ENCODE assay signal across 13 cellular contexts in genomic region chr7:66055321-66055956, GRCh38. TPM values are rescaled to one million over a fixed set of nuclear protein-coding genes. Genes with fewer than 3 reads are reported as not detected.
DNase-seq lines count a peak whose midpoint lies in the region; ATAC-seq and TF ChIP-seq lines count a peak whose summit lies in the region.
"Had no signal": no experiment of that assay in that cellular context is flagged by ENCODE, and none has a peak within 500 bp of the region (broad histone marks: within the 10 kb centered on the region; RNA-seq: fewer than 3 reads in every experiment).

No MANE protein-coding gene starts in this region.

- POLR2A ChIA-PET in naive thymus-derived CD8-positive, alpha-beta T cell (lab: Charles Lee), result no interaction called here

- no peak overlapping the region for H3K4me3 ChIP-seq in epithelial cell of esophagus (ENCODE audit: low read length)
- no peak overlapping the region for H3K4me3 ChIP-seq in endodermal cell (ENCODE audit: low read length)

- H3K9ac ChIP-seq in endodermal cell (ENCODE audit: extremely low read depth, low read length, poor library complexity, severe bottlenecking), result no peak overlapping the region

- no peaks in the 10 kb centered on the region for H3K4me1 Mint-ChIP-seq in endodermal cell
- H3K4me1 Mint-ChIP-seq in naive thymus-derived CD8-positive, alpha-beta T cell, result peaks cover 0 to 1% (median 0%) of the 10 kb centered on the region in 4 donors

- H3K27ac Mint-ChIP-seq in endodermal cell, result no peak overlapping the region
- no peak overlapping the region for H3K27ac Mint-ChIP-seq in naive thymus-derived CD8-positive, alpha-beta T cell
- H3K27ac Mint-ChIP-seq: naive thymus-derived CD4-positive, alpha-beta T cell had no signal

- H3K27me3 ChIP-seq in endodermal cell (ENCODE audit: control insufficient read depth, insufficient read depth, low read length, poor library complexity, severe bottlenecking), result no peaks in the 10 kb centered on the region

- no peaks in the 10 kb centered on the region for H3K36me3 Mint-ChIP-seq in endodermal cell (ENCODE audit: low read depth)
- no peaks in the 10 kb centered on the region for H3K36me3 Mint-ChIP-seq in naive thymus-derived CD8-positive, alpha-beta T cell
- H3K36me3 Mint-ChIP-seq: naive thymus-derived CD4-positive, alpha-beta T cell had no signal

- H3K4me1 ChIP-seq in endodermal cell (ENCODE audit: control insufficient read depth, insufficient read depth, low read length), result no peaks in the 10 kb centered on the region

- H3K9me3 ChIP-seq in endodermal cell (ENCODE audit: control insufficient read depth, low read length), result no peaks in the 10 kb centered on the region

- TF ChIP-seq CTCF in epithelial cell of esophagus (IDR thresholded peaks at IDR 0.05; ENCODE audit: insufficient read depth, low read depth, low read length, missing control alignments) (no peak), endodermal cell (conservative IDR thresholded peaks at IDR 0.05) (no peak)

- ATAC-seq in GM18498 (IDR thresholded peaks at IDR 0.05; ENCODE audit: unreplicated experiment) (peak; percentile 73), GM21381 (IDR thresholded peaks at IDR 0.05; ENCODE audit: unreplicated experiment) (peak; percentile 82), HG03097 (IDR thresholded peaks at IDR 0.05; ENCODE audit: low FRiP score, unreplicated experiment) (peak; percentile 90)
- no peak for ATAC-seq in naive thymus-derived CD8-positive, alpha-beta T cell
- ATAC-seq: naive thymus-derived CD4-positive, alpha-beta T cell had no signal

- no peak overlapping the region for H3K4me3 Mint-ChIP-seq in endodermal cell
- H3K4me3 Mint-ChIP-seq in naive thymus-derived CD8-positive, alpha-beta T cell, result no peak overlapping the region
- H3K4me3 Mint-ChIP-seq: naive thymus-derived CD4-positive, alpha-beta T cell had no signal

- 87 to 92% methylated on average over 5 to 8 of the region's 9 CpGs for WGBS in endodermal cell (ENCODE audit: insufficient coverage in 1 of 2, insufficient read length in 1 of 2), 2 experiments

- no peaks in the 10 kb centered on the region for H3K9me3 Mint-ChIP-seq in endodermal cell
- H3K9me3 Mint-ChIP-seq in naive thymus-derived CD8-positive, alpha-beta T cell, result no peaks in the 10 kb centered on the region
- H3K9me3 Mint-ChIP-seq: naive thymus-derived CD4-positive, alpha-beta T cell had no signal

- DNase-seq in epithelial cell of esophagus (ENCODE audit: low read depth) (peak; percentile 34), endodermal cell (no peak), DMS114 treated with DMSO at 0.1 percent for 48 hours (lab: John Stamatoyannopoulos, UW; ENCODE audit: unreplicated experiment) (no peak), HPDE6-E6E7 (ENCODE audit: extremely low spot score) (no peak)
- DNase-seq in naive thymus-derived CD8-positive, alpha-beta T cell, result no peak
- DNase-seq: amniotic stem cell; DMS79; naive thymus-derived CD4-positive, alpha-beta T cell; NCI-H748 treated with DMSO at 0.1 percent for 48 hours had no signal

- peaks cover 2% of the 10 kb centered on the region for H3K27me3 Mint-ChIP-seq in endodermal cell (ENCODE audit: insufficient read depth)
- no peaks in the 10 kb centered on the region for H3K27me3 Mint-ChIP-seq in naive thymus-derived CD8-positive, alpha-beta T cell
- H3K27me3 Mint-ChIP-seq: naive thymus-derived CD4-positive, alpha-beta T cell had no signal

- no peaks in the 10 kb centered on the region for H3K36me3 ChIP-seq in endodermal cell (ENCODE audit: control insufficient read depth, insufficient read depth, low read length)

- H3K27ac ChIP-seq in endodermal cell (ENCODE audit: low read depth, low read length), result no peak overlapping the region
- H3K27ac ChIP-seq: VCaP had no signal

RNA-seq across cellular contexts. Expression of gene ASL, which starts 20.2 kb away (rescaled TPM):
- total RNA-seq in endodermal cell, result 10 to 100 TPM; 37.8 to 47.9 TPM
- polyA plus RNA-seq in endodermal cell (2013, experiment 1 of 2), result 18.9 TPM
- 16.2 TPM for polyA plus RNA-seq in endodermal cell (2013, experiment 2 of 2)
- 10 to 100 TPM; 15.2 to 18.6 TPM for total RNA-seq in naive thymus-derived CD8-positive, alpha-beta T cell
- polyA plus RNA-seq in naive thymus-derived CD8-positive, alpha-beta T cell, result 10 to 100 TPM in 1 of 3 donors, 1 to 10 TPM in 2; 5.2 to 13.0 (median 7.6) TPM

RNA-seq across cellular contexts. Expression of gene CRCP, which starts 59.2 kb away (rescaled TPM):
- total RNA-seq in endodermal cell, result 10 to 100 TPM; 25.9 to 27.8 TPM
- 22.7 TPM for polyA plus RNA-seq in endodermal cell (2013, experiment 1 of 2)
- 18.5 TPM for polyA plus RNA-seq in endodermal cell (2013, experiment 2 of 2)
- total RNA-seq in naive thymus-derived CD8-positive, alpha-beta T cell, result 10 to 100 TPM; 30.7 to 32.9 TPM
- 10 to 100 TPM; 29.5 to 37.9 (median 36.1) TPM for polyA plus RNA-seq in naive thymus-derived CD8-positive, alpha-beta T cell

Comparison
In these comparisons a context has a peak if more than half of its experiments do, and no peak if none do; other contexts are left out.
1. ATAC-seq: peak in GM18498 (single experiment), GM21381 (single experiment) and HG03097 (single experiment); none in naive thymus-derived CD8-positive, alpha-beta T cell (0 of 2).